In genomic region chr6:159693894-159694545, GRCh38 we compare ENCODE assay signal across 8 cellular contexts. TPM values are rescaled to one million over a fixed set of nuclear protein-coding genes. Genes with fewer than 3 reads are reported as not detected.
DNase-seq lines count a peak whose midpoint lies in the region; ATAC-seq and TF ChIP-seq lines count a peak whose summit lies in the region.

No MANE protein-coding gene starts in this region.

- ATAC-seq in activated T-cell treated with anti-CD3 and anti-CD28 coated beads, Interleukin-2, amount 50 U/mL, for 4 hours = peak; percentile 41 to 47

- H3K4me1 Mint-ChIP-seq in activated T-cell treated with anti-CD3 and anti-CD28 coated beads, Interleukin-2, amount 50 U/mL, for 4 hours (ENCODE audit: low read depth) = peaks cover 32% of the 10 kb centered on the region
- H3K4me1 Mint-ChIP-seq in nephron progenitor cell = peaks cover 33% of the 10 kb centered on the region

- no peaks in the 10 kb centered on the region for H3K9me3 Mint-ChIP-seq in activated T-cell treated with anti-CD3 and anti-CD28 coated beads, Interleukin-2, amount 50 U/mL, for 4 hours
- H3K9me3 Mint-ChIP-seq in nephron progenitor cell = no peaks in the 10 kb centered on the region

- no peaks in the 10 kb centered on the region for H3K27me3 Mint-ChIP-seq in activated T-cell treated with anti-CD3 and anti-CD28 coated beads, Interleukin-2, amount 50 U/mL, for 4 hours (ENCODE audit: low read depth)
- H3K27me3 Mint-ChIP-seq in nephron progenitor cell (ENCODE audit: low read depth, poor library complexity) = peaks cover 6% of the 10 kb centered on the region

- H3K36me3 Mint-ChIP-seq in activated T-cell treated with anti-CD3 and anti-CD28 coated beads, Interleukin-2, amount 50 U/mL, for 4 hours (ENCODE audit: insufficient read depth) = peaks cover 5% of the 10 kb centered on the region
- H3K36me3 Mint-ChIP-seq in nephron progenitor cell (ENCODE audit: low read depth) = peaks cover 8% of the 10 kb centered on the region

- DNase-seq in AG10803 (ENCODE audit: low read depth) = no peak
- DNase-seq in GM20000 (ENCODE audit: low spot score) = peak; percentile 18
- peak; percentile 62 for DNase-seq in NCI-H2029 (lab: John Stamatoyannopoulos, UW)
- DNase-seq in activated T-cell treated with anti-CD3 and anti-CD28 coated beads, Interleukin-2, amount 50 U/mL, for 4 hours = peak; percentile 11
- no peak for DNase-seq in fibroblast of the aortic adventitia (ENCODE audit: low read depth)
- no peak for DNase-seq in nephron progenitor cell
- no peak for DNase-seq in NCI-H446 treated with DMSO at 0.1 percent for 48 hours (lab: John Stamatoyannopoulos, UW)
- no peak for DNase-seq in OCI-M1 (lab: John Stamatoyannopoulos, UW)

- peak overlapping the region; percentile 93 for H3K4me3 Mint-ChIP-seq in activated T-cell treated with anti-CD3 and anti-CD28 coated beads, Interleukin-2, amount 50 U/mL, for 4 hours
- H3K4me3 Mint-ChIP-seq in nephron progenitor cell = peak overlapping the region; percentile 84

- H3K4me3 ChIP-seq in AG10803 (ENCODE audit: low read length) (peak overlapping the region; percentile 83), fibroblast of the aortic adventitia (ENCODE audit: low read depth, low read length) (peak overlapping the region; percentile 95)

- TF ChIP-seq CTCF in AG10803 (conservative IDR thresholded peaks at IDR 0.05; ENCODE audit: low read length) (no peak), GM20000 (IDR thresholded peaks at IDR 0.05; ENCODE audit: extremely low read depth, missing control alignments) (no peak), fibroblast of the aortic adventitia (IDR thresholded peaks at IDR 0.05; ENCODE audit: insufficient read depth, low read length) (no peak), nephron progenitor cell (IDR thresholded peaks at IDR 0.05) (no peak)

- peak overlapping the region; percentile 97 for H3K27ac Mint-ChIP-seq in nephron progenitor cell

RNA-seq across cellular contexts. Expression of gene SOD2, which starts 1.0 kb away (rescaled TPM):
- 100 to 1,000 TPM; 116 to 147 (median 133) TPM for total RNA-seq in activated T-cell treated with anti-CD3 and anti-CD28 coated beads, Interleukin-2, amount 50 U/mL, for 4 hours
- 184 and 504 TPM in 2 replicates for total RNA-seq in fibroblast of the aortic adventitia (ENCODE audit: low replicate concordance)

RNA-seq across cellular contexts. Expression of gene WTAP, which starts 33.3 kb away (rescaled TPM):
- 100 to 1,000 TPM; 103 to 108 (median 104) TPM for total RNA-seq in activated T-cell treated with anti-CD3 and anti-CD28 coated beads, Interleukin-2, amount 50 U/mL, for 4 hours
- 71.9 and 103 TPM in 2 replicates for total RNA-seq in fibroblast of the aortic adventitia (ENCODE audit: low replicate concordance)

Comparison
In these comparisons a context has a peak if more than half of its experiments do, and no peak if none do; other contexts are left out.
1. DNase-seq: peak in GM20000 (single experiment), NCI-H2029 (single experiment) and activated T-cell treated with anti-CD3 and anti-CD28 coated beads, Interleukin-2, amount 50 U/mL, for 4 hours (single experiment); none in AG10803 (single experiment), fibroblast of the aortic adventitia (single experiment), nephron progenitor cell (single experiment), NCI-H446 treated with DMSO at 0.1 percent for 48 hours (single experiment) and OCI-M1 (single experiment).